In genomic region chr10:74096777-74097176, GRCh38 we compare ENCODE assay signal across 11 cellular contexts. TPM values are rescaled to one million over a fixed set of nuclear protein-coding genes. Genes with fewer than 3 reads are reported as not detected.
DNase-seq lines count a peak whose midpoint lies in the region; ATAC-seq and TF ChIP-seq lines count a peak whose summit lies in the region.
"Had no signal": no experiment of that assay in that cellular context is flagged by ENCODE, and none has a peak within 500 bp of the region (broad histone marks: within the 10 kb centered on the region; RNA-seq: fewer than 3 reads in every experiment).

No MANE protein-coding gene starts in this region.

- no peaks in the 10 kb centered on the region for H3K27me3 Mint-ChIP-seq in IgD-negative memory B cell
- H3K27me3 Mint-ChIP-seq in stimulated activated naive CD8-positive, alpha-beta T cell treated with anti-CD3 and anti-CD28 coated beads, Interleukin-15, amount 100 ng/mL, for 72 hours = no peaks in the 10 kb centered on the region
- H3K27me3 Mint-ChIP-seq: central memory CD8-positive, alpha-beta T cell had no signal

- ATAC-seq in GM19395 (IDR thresholded peaks at IDR 0.05; ENCODE audit: unreplicated experiment) (peak; percentile 97), HG02870 (IDR thresholded peaks at IDR 0.05; ENCODE audit: unreplicated experiment) (peak; percentile 91)
- no peak for ATAC-seq in stimulated activated naive CD8-positive, alpha-beta T cell treated with anti-CD3 and anti-CD28 coated beads, Interleukin-15, amount 100 ng/mL, for 72 hours

- DNase-seq in GM12864 (ENCODE audit: low read depth) (peak; percentile 43), glomerular visceral epithelial cell (ENCODE audit: extremely low spot score) (no peak), NCI-H2081 treated with DMSO at 0.1 percent for 48 hours (lab: John Stamatoyannopoulos, UW) (no peak), GF-D8 (lab: John Stamatoyannopoulos, UW) (no peak)
- DNase-seq in stimulated activated naive CD8-positive, alpha-beta T cell treated with anti-CD3 and anti-CD28 coated beads, Interleukin-15, amount 100 ng/mL, for 72 hours = no peak
- DNase-seq: KBM-7 had no signal

- H3K4me3 Mint-ChIP-seq in IgD-negative memory B cell = peak overlapping the region in 2 of 4 donors; percentile 67 to 76
- no peak overlapping the region for H3K4me3 Mint-ChIP-seq in stimulated activated naive CD8-positive, alpha-beta T cell treated with anti-CD3 and anti-CD28 coated beads, Interleukin-15, amount 100 ng/mL, for 72 hours
- H3K4me3 Mint-ChIP-seq: central memory CD8-positive, alpha-beta T cell had no signal

- H3K9me3 Mint-ChIP-seq in IgD-negative memory B cell = no peaks in the 10 kb centered on the region
- no peaks in the 10 kb centered on the region for H3K9me3 Mint-ChIP-seq in stimulated activated naive CD8-positive, alpha-beta T cell treated with anti-CD3 and anti-CD28 coated beads, Interleukin-15, amount 100 ng/mL, for 72 hours
- H3K9me3 Mint-ChIP-seq: central memory CD8-positive, alpha-beta T cell had no signal

- no peak overlapping the region for H3K4me3 ChIP-seq in GM12864 (ENCODE audit: low read depth, low read length)
- H3K4me3 ChIP-seq: lung had no signal

- H3K4me1 Mint-ChIP-seq in IgD-negative memory B cell = peaks cover 18 to 20% (median 19%) of the 10 kb centered on the region in 3 donors
- no peaks in the 10 kb centered on the region for H3K4me1 Mint-ChIP-seq in stimulated activated naive CD8-positive, alpha-beta T cell treated with anti-CD3 and anti-CD28 coated beads, Interleukin-15, amount 100 ng/mL, for 72 hours
- H3K4me1 Mint-ChIP-seq: central memory CD8-positive, alpha-beta T cell had no signal

- H3K27ac Mint-ChIP-seq in IgD-negative memory B cell = peak overlapping the region; percentile 2 to 91 (median 60)
- no peak overlapping the region for H3K27ac Mint-ChIP-seq in stimulated activated naive CD8-positive, alpha-beta T cell treated with anti-CD3 and anti-CD28 coated beads, Interleukin-15, amount 100 ng/mL, for 72 hours

- TF ChIP-seq CTCF in GM12864 (IDR thresholded peaks at IDR 0.05; ENCODE audit: low read depth, low read length, missing control alignments) = no peak

- H3K36me3 Mint-ChIP-seq in IgD-negative memory B cell = peaks cover 23% of the 10 kb centered on the region

RNA-seq across cellular contexts. Expression of gene AP3M1, which starts 53.9 kb away (rescaled TPM):
- 28.1 TPM for polyA plus RNA-seq in IgD-negative memory B cell

RNA-seq across cellular contexts. Expression of gene ADK, which starts 54.2 kb away (rescaled TPM):
- 196 TPM for polyA plus RNA-seq in IgD-negative memory B cell

Comparison
In these comparisons a context has a peak if more than half of its experiments do, and no peak if none do; other contexts are left out.
1. H3K27ac Mint-ChIP-seq: peak in IgD-negative memory B cell (3 of 3); none in stimulated activated naive CD8-positive, alpha-beta T cell treated with anti-CD3 and anti-CD28 coated beads, Interleukin-15, amount 100 ng/mL, for 72 hours (0 of 2).